Comparison of ENCODE assay signal across 8 cellular contexts in genomic region chr11:83285771-83286528, GRCh38. TPM values are rescaled to one million over a fixed set of nuclear protein-coding genes. Genes with fewer than 3 reads are reported as not detected.
DNase-seq lines count a peak whose midpoint lies in the region; ATAC-seq and TF ChIP-seq lines count a peak whose summit lies in the region.

TSS of gene CCDC90B (minus strand) at chr11:83286367. CDS start at chr11:83285972, 395 bp downstream.

- H4K20me1 ChIP-seq in SU-DHL-6 (ENCODE audit: low read depth, low read length): no peaks in the 10 kb centered on the region

- peak; percentile 96 for DNase-seq in GM12864 (ENCODE audit: low read depth)
- peak; percentile 95 for DNase-seq in NCI-H128 (lab: John Stamatoyannopoulos, UW; ENCODE audit: unreplicated experiment)
- DNase-seq in activated naive CD8-positive, alpha-beta T cell treated with anti-CD3 and anti-CD28 coated beads, Interleukin-2, amount 10 ng/mL, durations not matched to agents 7 days and 5 days: peak; percentile 85
- peak; percentile 94 to 99 (median 98) for DNase-seq in head of caudate nucleus
- DNase-seq in osteocyte (ENCODE audit: extremely low spot score, unreplicated experiment): peak; percentile 97

- peak within 1 kb of the TSS; percentile 92 for H3K4me2 ChIP-seq in SU-DHL-6 (ENCODE audit: low read depth, low read length, poor library complexity, severe bottlenecking)

- peaks cover 10% of the 10 kb centered on the region for H3K4me1 ChIP-seq in thymus (ENCODE audit: control insufficient read depth, insufficient read depth, low read length)

- H3K4me1 Mint-ChIP-seq in activated naive CD8-positive, alpha-beta T cell treated with anti-CD3 and anti-CD28 coated beads, Interleukin-2, amount 10 ng/mL, durations not matched to agents 7 days and 5 days: peaks cover 27% of the 10 kb centered on the region
- peaks cover 23% of the 10 kb centered on the region for H3K4me1 Mint-ChIP-seq in osteocyte (ENCODE audit: unreplicated experiment)

- H3K9me3 Mint-ChIP-seq in activated naive CD8-positive, alpha-beta T cell treated with anti-CD3 and anti-CD28 coated beads, Interleukin-2, amount 10 ng/mL, durations not matched to agents 7 days and 5 days: peaks cover 2% of the 10 kb centered on the region
- no peaks in the 10 kb centered on the region for H3K9me3 Mint-ChIP-seq in osteocyte (ENCODE audit: unreplicated experiment)

- ATAC-seq in HG02678 (IDR thresholded peaks at IDR 0.05; ENCODE audit: unreplicated experiment): peak; percentile 89
- peak; percentile 93 for ATAC-seq in activated naive CD8-positive, alpha-beta T cell treated with anti-CD3 and anti-CD28 coated beads, Interleukin-2, amount 10 ng/mL, durations not matched to agents 7 days and 5 days (ENCODE audit: low read depth)

- intact Hi-C loops in head of caudate nucleus (cut with DNase I): loop anchor here (10.0 kb wide), 2 partner anchors 381 to 439 kb away; partner anchors contain the start of genes DDIAS and PRCP

- no peaks in the 10 kb centered on the region for H3K9me2 ChIP-seq in SU-DHL-6 (replicated peaks; ENCODE audit: insufficient read depth, low read length)

- peaks cover 8% of the 10 kb centered on the region for H3K36me3 Mint-ChIP-seq in activated naive CD8-positive, alpha-beta T cell treated with anti-CD3 and anti-CD28 coated beads, Interleukin-2, amount 10 ng/mL, durations not matched to agents 7 days and 5 days
- H3K36me3 Mint-ChIP-seq in osteocyte (ENCODE audit: unreplicated experiment): no peaks in the 10 kb centered on the region

- peak; percentile 20 for TF ChIP-seq CTCF in GM12864 (IDR thresholded peaks at IDR 0.05; ENCODE audit: low read depth, low read length, missing control alignments)
- TF ChIP-seq CTCF in SU-DHL-6 (IDR thresholded peaks at IDR 0.05; ENCODE audit: insufficient read depth, low read length, poor library complexity, severe bottlenecking): no peak
- TF ChIP-seq CTCF in osteocyte (IDR thresholded peaks at IDR 0.05): peak; percentile 41

- peaks cover 12% of the 10 kb centered on the region; the same call in 1 of the 2 replicates for H3F3A ChIP-seq in SU-DHL-6 (ENCODE audit: insufficient read depth)

- H3K9me3 ChIP-seq in SU-DHL-6 (ENCODE audit: insufficient read depth, low read length) (no peaks in the 10 kb centered on the region), thymus (ENCODE audit: control insufficient read depth) (no peaks in the 10 kb centered on the region)

- WGBS in thymus: under 1% methylated on average over 55 of the region's 55 CpGs

- H3K4me3 ChIP-seq in GM12864 (ENCODE audit: low read depth, low read length) (peak within 1 kb of the TSS; percentile 83), SU-DHL-6 (ENCODE audit: insufficient read depth, low read length, poor library complexity, severe bottlenecking) (peak within 1 kb of the TSS; percentile 84), thymus (ENCODE audit: low read length) (peak within 1 kb of the TSS; percentile 90)

- peak within 1 kb of the TSS; percentile 99 for H3K27ac Mint-ChIP-seq in activated naive CD8-positive, alpha-beta T cell treated with anti-CD3 and anti-CD28 coated beads, Interleukin-2, amount 10 ng/mL, durations not matched to agents 7 days and 5 days
- H3K27ac Mint-ChIP-seq in osteocyte (ENCODE audit: unreplicated experiment): peak within 1 kb of the TSS; percentile 100

- peaks cover 2% of the 10 kb centered on the region for H3K27me3 Mint-ChIP-seq in activated naive CD8-positive, alpha-beta T cell treated with anti-CD3 and anti-CD28 coated beads, Interleukin-2, amount 10 ng/mL, durations not matched to agents 7 days and 5 days
- H3K27me3 Mint-ChIP-seq in osteocyte (ENCODE audit: unreplicated experiment): peaks cover 14% of the 10 kb centered on the region

- peaks cover 28% of the 10 kb centered on the region for H3K79me2 ChIP-seq in SU-DHL-6 (ENCODE audit: insufficient read depth, low read length)

- no peaks in the 10 kb centered on the region for H3K27me3 ChIP-seq in SU-DHL-6 (ENCODE audit: low read length)
- H3K27me3 ChIP-seq in thymus (ENCODE audit: control insufficient read depth, insufficient read depth): no peaks in the 10 kb centered on the region

- H3K27ac ChIP-seq in SU-DHL-6 (ENCODE audit: low read depth, low read length) (peak within 1 kb of the TSS; percentile 78), thymus (ENCODE audit: low read depth) (peak within 1 kb of the TSS; percentile 100)

- H3K4me3 Mint-ChIP-seq in activated naive CD8-positive, alpha-beta T cell treated with anti-CD3 and anti-CD28 coated beads, Interleukin-2, amount 10 ng/mL, durations not matched to agents 7 days and 5 days: peak within 1 kb of the TSS; percentile 98
- H3K4me3 Mint-ChIP-seq in osteocyte (ENCODE audit: unreplicated experiment): peak within 1 kb of the TSS; percentile 96

- H2AFZ ChIP-seq in SU-DHL-6 (ENCODE audit: low read depth, low read length, severe bottlenecking): peak within 1 kb of the TSS; percentile 90

- no peaks in the 10 kb centered on the region for H3K36me3 ChIP-seq in SU-DHL-6 (ENCODE audit: low read length)
- H3K36me3 ChIP-seq in thymus (ENCODE audit: control insufficient read depth, insufficient read depth): no peaks in the 10 kb centered on the region

- POLR2A ChIA-PET in activated naive CD8-positive, alpha-beta T cell treated with anti-CD3 and anti-CD28 coated beads, Interleukin-2, amount 10 ng/mL, durations not matched to agents 7 days and 5 days (lab: Charles Lee): interaction anchor here (0.5 to 2.4 kb wide), 8 partner anchors 92 to 1498 kb away, joined by 3 to 24 read pairs (median 4); partner anchors contain the start of genes ANKRD42, DDIAS, PCF11 and PRCP

- peak within 1 kb of the TSS; percentile 74 for H3K9ac ChIP-seq in SU-DHL-6 (ENCODE audit: low read length)

RNA-seq across cellular contexts. Expression of gene CCDC90B, which starts in this region (rescaled TPM):
- total RNA-seq in activated naive CD8-positive, alpha-beta T cell treated with anti-CD3 and anti-CD28 coated beads, Interleukin-2, amount 10 ng/mL, durations not matched to agents 7 days and 5 days: 10 to 100 TPM; 33.6 to 34.4 TPM
- 33.3 and 42.4 TPM in 2 replicates for total RNA-seq in osteocyte
- 68.4 TPM for polyA plus RNA-seq in thymus

Comparison
In these comparisons a context has a peak if more than half of its experiments do, and no peak if none do; other contexts are left out.
1. Peak in every context shown above with its lines: DNase-seq, ATAC-seq, H3K4me3 ChIP-seq and H3K27ac ChIP-seq.